In genomic region chr11:65354265-65355012, GRCh38 we compare ENCODE assay signal across 8 cellular contexts. TPM values are rescaled to one million over a fixed set of nuclear protein-coding genes. Genes with fewer than 3 reads are reported as not detected.
DNase-seq lines count a peak whose midpoint lies in the region; ATAC-seq and TF ChIP-seq lines count a peak whose summit lies in the region.

Gene TIGD3 (plus strand): TSS chr11:65354751. CDS start chr11:65355809, 1,058 bp downstream.

- H3K36me3 ChIP-seq in ovary (no peaks in the 10 kb centered on the region), thymus (ENCODE audit: control insufficient read depth, insufficient read depth) (peaks cover 14% of the 10 kb centered on the region)

- H3K36me3 Mint-ChIP-seq in activated naive CD8-positive, alpha-beta T cell = no peaks in the 10 kb centered on the region

- peak within 1 kb of the TSS; percentile 73 for H3K27ac Mint-ChIP-seq in activated naive CD8-positive, alpha-beta T cell

- ATAC-seq in HG02623 (IDR thresholded peaks at IDR 0.05; ENCODE audit: unreplicated experiment) (peak; percentile 85), SK-N-SH treated with all-trans-retinoic acid at 6 μM for 48 hours (peak; percentile 95), Right ventricle myocardium inferior (peak; percentile 93)

- 0 to 1% (median 1%) methylated on average over 64 to 79 of the region's 79 CpGs for WGBS in ovary, 3 donors
- under 1% methylated on average over 79 of the region's 79 CpGs for WGBS in thymus

- TF ChIP-seq POLR2A in ovary (IDR thresholded peaks at IDR 0.05) = peak; percentile 62

- H3K4me3 Mint-ChIP-seq in activated naive CD8-positive, alpha-beta T cell = peak within 1 kb of the TSS; percentile 87

- peak within 1 kb of the TSS; percentile 63 for H3K4me3 ChIP-seq in ovary
- H3K4me3 ChIP-seq in thymus (ENCODE audit: low read length) = peak within 1 kb of the TSS; percentile 75

- no peak for TF ChIP-seq EP300 in ovary (IDR thresholded peaks at IDR 0.05)

- CTCF ChIA-PET in GM10248 (lab: Yijun Ruan, JAX) = interaction anchor here (1.0 to 4.1 kb wide), 3 partner anchors 19 to 39 kb away, joined by 3 to 29 read pairs (median 4); partner anchors contain the start of gene DPF2

- DNase-seq in GM10248 (ENCODE audit: extremely low spot score) = peak; percentile 100
- peak; percentile 99 for DNase-seq in NCI-H1105 (lab: John Stamatoyannopoulos, UW)
- DNase-seq in Right ventricle myocardium inferior (ENCODE audit: missing footprints) = peak; percentile 98
- DNase-seq in ovary = peak; percentile 98 to 99 (median 98)

- H3K4me1 Mint-ChIP-seq in activated naive CD8-positive, alpha-beta T cell (ENCODE audit: low read depth) = peaks cover 14% of the 10 kb centered on the region

- peak within 1 kb of the TSS in 1 of 2 donors; percentile 60 for H3K27ac ChIP-seq in ovary
- H3K27ac ChIP-seq in thymus (ENCODE audit: low read depth) = peak within 1 kb of the TSS; percentile 71

- H3K27me3 ChIP-seq in ovary (no peaks in the 10 kb centered on the region), thymus (ENCODE audit: control insufficient read depth, insufficient read depth) (no peaks in the 10 kb centered on the region)

- no peaks in the 10 kb centered on the region for H3K27me3 Mint-ChIP-seq in activated naive CD8-positive, alpha-beta T cell

- H3K9me3 ChIP-seq in ovary (no peaks in the 10 kb centered on the region), thymus (ENCODE audit: control insufficient read depth) (no peaks in the 10 kb centered on the region)

- H3K4me1 ChIP-seq in ovary (ENCODE audit: insufficient read depth) = peaks cover 15% of the 10 kb centered on the region
- H3K4me1 ChIP-seq in thymus (ENCODE audit: control insufficient read depth, insufficient read depth, low read length) = peaks cover 18% of the 10 kb centered on the region

- intact Hi-C loops in Right ventricle myocardium inferior (cut with DNase I) = no loop called here
- intact Hi-C loops in ovary (cut with DNase I) = no loop called here

- H3K9me3 Mint-ChIP-seq in activated naive CD8-positive, alpha-beta T cell (ENCODE audit: low read depth) = no peaks in the 10 kb centered on the region

- TF ChIP-seq CTCF in GM10248 (IDR thresholded peaks at IDR 0.05; ENCODE audit: control extremely low read depth, extremely low read depth, low read depth, missing control alignments) (no peak), ovary (IDR thresholded peaks at IDR 0.05) (no peak)

- POLR2A ChIA-PET in GM10248 (lab: Yijun Ruan, JAX) = interaction anchor here (0.5 to 0.8 kb wide), 2 partner anchors 43 to 152 kb away, joined by 3 to 5 read pairs; no protein-coding TSS in a partner anchor

TF ChIP-seq in SK-N-SH treated with all-trans-retinoic acid at 6 μM for 48 hours, 23 proteins besides CTCF, POLR2A, EP300 and RAD21:
- TF ChIP-seq ARNTL (CRISPR knock-in tag; IDR thresholded peaks at IDR 0.05; ENCODE audit: borderline replicate concordance, low read depth) (no peak), POU6F1 (CRISPR knock-in tag; IDR thresholded peaks at IDR 0.05; ENCODE audit: borderline replicate concordance, low read depth) (no peak), ZNF565 (CRISPR knock-in tag; conservative IDR thresholded peaks at IDR 0.05; ENCODE audit: low read depth) (0 out of 2 replicates have a peak, but pooled peaks have one; percentile 22)

RNA-seq across cellular contexts. Expression of gene TIGD3, which starts in this region (rescaled TPM):
- total RNA-seq in Right ventricle myocardium inferior (0.54 TPM), ovary (under 1 TPM in 6 of 7 donors, not detected in 1; 0.11 to 0.72 (median 0.34) TPM)
- polyA plus RNA-seq in ovary (under 1 TPM in 1 of 2 donors, not detected in 1; 0.31 TPM), thymus (1.9 TPM)

Comparison
In these comparisons a context has a peak if more than half of its experiments do, and no peak if none do; other contexts are left out.
1. Peak in DNase-seq and ATAC-seq in Right ventricle myocardium inferior; RNA of the gene not detected or under 1 TPM.
2. Peak in DNase-seq and H3K4me3 ChIP-seq in ovary; RNA of the gene not detected or under 1 TPM.